Comparison of ENCODE assay signal across 17 cellular contexts in the genomic region with DNA sequence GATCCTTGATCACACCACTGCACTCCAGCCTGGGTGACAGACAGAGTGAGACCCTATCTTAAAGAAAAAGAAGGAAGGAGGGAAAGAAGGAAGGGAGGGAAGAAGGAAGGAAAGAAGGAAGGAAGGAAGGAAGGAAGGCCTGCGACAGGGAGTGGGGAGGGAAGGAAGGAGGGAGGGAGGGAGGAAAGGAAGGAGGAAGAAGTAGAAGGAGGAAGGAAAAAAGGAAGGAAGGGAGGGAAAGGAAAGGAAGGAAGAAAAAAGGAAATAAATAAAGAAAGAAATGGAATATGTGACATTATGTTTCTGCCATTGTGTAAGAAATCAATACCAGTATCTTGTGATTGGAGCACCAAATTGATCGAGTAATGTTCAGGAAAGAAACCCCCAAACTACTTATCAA.
"Had no signal": no experiment of that assay in that cellular context is flagged by ENCODE, and none has a peak within 500 bp of the region (broad histone marks: within the 10 kb centered on the region; RNA-seq: fewer than 3 reads in every experiment).

No MANE protein-coding gene starts in this region.

- H3K27me3 ChIP-seq: cardiac muscle cell, dorsolateral prefrontal cortex, left lung, right atrium auricular region had no signal

- H3K27ac ChIP-seq: cardiac muscle cell, dorsolateral prefrontal cortex, right atrium auricular region, VCaP had no signal

- H3K27me3 Mint-ChIP-seq: activated naive CD4-positive, alpha-beta T cell treated with anti-CD3 and anti-CD28 coated beads, Interleukin-2, amount 10 ng/mL, durations not matched to agents 7 days and 5 days had no signal

- H3K27ac Mint-ChIP-seq: activated naive CD4-positive, alpha-beta T cell treated with anti-CD3 and anti-CD28 coated beads, Interleukin-2, amount 10 ng/mL, durations not matched to agents 7 days and 5 days; natural killer cell had no signal

- H3K4me3 ChIP-seq: cardiac muscle cell, dorsolateral prefrontal cortex, left lung, right atrium auricular region had no signal

- H3K4me3 Mint-ChIP-seq: activated naive CD4-positive, alpha-beta T cell treated with anti-CD3 and anti-CD28 coated beads, Interleukin-2, amount 10 ng/mL, durations not matched to agents 7 days and 5 days; natural killer cell had no signal

- H3K9me3 ChIP-seq: left lung, right atrium auricular region had no signal

- H3K9me3 Mint-ChIP-seq: activated naive CD4-positive, alpha-beta T cell treated with anti-CD3 and anti-CD28 coated beads, Interleukin-2, amount 10 ng/mL, durations not matched to agents 7 days and 5 days; activated T-helper 2 cell treated with anti-CD3 and anti-CD28 coated beads, Interferon-gamma antibody, Interleukin-2, Interleukin-4, amounts not matched to agents 10 μg/mL and 5 μg/mL and 100 μg/mL, durations not matched to agents 14 hours and 24 hours and 36 hours; natural killer cell had no signal

- H3K36me3 Mint-ChIP-seq: activated naive CD4-positive, alpha-beta T cell treated with anti-CD3 and anti-CD28 coated beads, Interleukin-2, amount 10 ng/mL, durations not matched to agents 7 days and 5 days; natural killer cell had no signal

- DNase-seq: activated CD4-positive, alpha-beta T cell treated with anti-CD3 and anti-CD28 coated beads for 4 hours; activated CD8-positive, alpha-beta memory T cell treated with anti-CD3 and anti-CD28 coated beads for 24 hours; activated naive CD4-positive, alpha-beta T cell treated with anti-CD3 and anti-CD28 coated beads, Interleukin-2, amount 10 ng/mL, durations not matched to agents 7 days and 5 days; dorsolateral prefrontal cortex; erythroblast; left lung; natural killer cell; small intestine; stimulated activated CD4-positive, alpha-beta T cell treated with anti-CD3 and anti-CD28 coated beads, Interleukin-4, amount 100 ng/mL, for 4 hours; stimulated activated CD8-positive, alpha-beta memory T cell treated with anti-CD3 and anti-CD28 coated beads, Interleukin-4, amount 100 ng/mL, for 48 hours; stimulated activated naive CD4-positive, alpha-beta T cell treated with Interleukin-2 at 50 U/mL for 16 hours; T-helper 1 cell had no signal

- H3K36me3 ChIP-seq: cardiac muscle cell, left lung, right atrium auricular region had no signal

- ATAC-seq: left lung, natural killer cell, SK-N-SH treated with all-trans-retinoic acid at 6 μM for 48 hours had no signal
